Comparison of ENCODE assay signal across 8 cellular contexts in genomic region chr16:2883027-2883846, GRCh38. TPM values are rescaled to one million over a fixed set of nuclear protein-coding genes. Genes with fewer than 3 reads are reported as not detected.
DNase-seq lines count a peak whose midpoint lies in the region; ATAC-seq, FAIRE-seq and TF ChIP-seq lines count a peak whose summit lies in the region.

FLYWCH2 (plus strand) TSS chr16:2883215; CDS start chr16:2896450, 13,235 bp downstream.

- no peak for FAIRE-seq in H54 (lab: Jason Lieb, UNC)

- H3K9ac ChIP-seq in Loucy (ENCODE audit: low read depth, low read length, poor library complexity, severe bottlenecking): peak within 1 kb of the TSS; percentile 76

- H3K79me2 ChIP-seq in Loucy (ENCODE audit: insufficient read depth, low read length): peaks cover 4% of the 10 kb centered on the region; the same call in 1 of the 2 replicates

- H3K4me3 ChIP-seq in Loucy (ENCODE audit: low read length, poor library complexity, severe bottlenecking): peak within 1 kb of the TSS; percentile 69

- peak; percentile 90 to 92 for ATAC-seq in natural killer cell treated with Interleukin-12 subunit alpha and Interleukin-12 subunit beta and Interleukin-15 and Interleukin-18, amount 100 ng/mL, for 72 hours
- peak; percentile 85 for ATAC-seq in stimulated activated naive CD8-positive, alpha-beta T cell treated with anti-CD3 and anti-CD28 coated beads, Interleukin-15, Interleukin-2, amounts not matched to agents 100 U/mL and 50 U/mL, for 24 hours

- H3K27me3 Mint-ChIP-seq in natural killer cell treated with Interleukin-12 subunit alpha and Interleukin-12 subunit beta and Interleukin-15 and Interleukin-18, amount 100 ng/mL, for 72 hours: no peaks in the 10 kb centered on the region

- peak within 1 kb of the TSS; percentile 81 to 82 for H3K27ac Mint-ChIP-seq in natural killer cell treated with Interleukin-12 subunit alpha and Interleukin-12 subunit beta and Interleukin-15 and Interleukin-18, amount 100 ng/mL, for 72 hours

- H3K36me3 Mint-ChIP-seq in natural killer cell treated with Interleukin-12 subunit alpha and Interleukin-12 subunit beta and Interleukin-15 and Interleukin-18, amount 100 ng/mL, for 72 hours: no peaks in the 10 kb centered on the region

- H3K4me2 ChIP-seq in Loucy (ENCODE audit: low read depth, low read length, poor library complexity, severe bottlenecking): peak within 1 kb of the TSS; percentile 79

- H3K4me1 Mint-ChIP-seq in natural killer cell treated with Interleukin-12 subunit alpha and Interleukin-12 subunit beta and Interleukin-15 and Interleukin-18, amount 100 ng/mL, for 72 hours (ENCODE audit: low read depth in 2 of 2): peaks cover 7 to 10% of the 10 kb centered on the region in 2 donors

- H3K9me3 ChIP-seq in Loucy (ENCODE audit: insufficient read depth, low read depth, low read length): no peaks in the 10 kb centered on the region

- H3K4me1 ChIP-seq in Loucy (ENCODE audit: insufficient read depth, low read length, poor library complexity, severe bottlenecking): peaks cover 3% of the 10 kb centered on the region

- peak within 1 kb of the TSS; percentile 90 for H3K4me3 Mint-ChIP-seq in natural killer cell treated with Interleukin-12 subunit alpha and Interleukin-12 subunit beta and Interleukin-15 and Interleukin-18, amount 100 ng/mL, for 72 hours

- no peaks in the 10 kb centered on the region for H3K9me3 Mint-ChIP-seq in natural killer cell treated with Interleukin-12 subunit alpha and Interleukin-12 subunit beta and Interleukin-15 and Interleukin-18, amount 100 ng/mL, for 72 hours

- DNase-seq in EL: peak; percentile 93
- DNase-seq in H54 (ENCODE audit: insufficient read length, low spot score): peak; percentile 86
- DNase-seq in activated T-helper 9 cell treated with anti-CD3 and anti-CD28 coated beads, Interleukin-2, amount 50 U/mL, for 16 hours (ENCODE audit: low read depth): peak; percentile 99
- peak; percentile 94 for DNase-seq in fibroblast of peridontal ligament (ENCODE audit: extremely low read depth)
- DNase-seq in natural killer cell treated with Interleukin-12 subunit alpha and Interleukin-12 subunit beta and Interleukin-15 and Interleukin-18, amount 100 ng/mL, for 72 hours (ENCODE audit: low spot score): peak; percentile 99
- DNase-seq in stimulated activated naive CD8-positive, alpha-beta T cell treated with anti-CD3 and anti-CD28 coated beads, Interleukin-15, Interleukin-2, amounts not matched to agents 100 U/mL and 50 U/mL, for 24 hours: peak; percentile 100

- no peaks in the 10 kb centered on the region for H4K20me1 ChIP-seq in Loucy (ENCODE audit: insufficient read depth, low read length, poor library complexity, severe bottlenecking)

- TF ChIP-seq POLR2A in H54 (IDR thresholded peaks at IDR 0.05; ENCODE audit: low read depth, low read length): peak; percentile 80
- TF ChIP-seq POLR2A in Raji (IDR thresholded peaks at IDR 0.05; ENCODE audit: insufficient read depth, low read depth, low read length): peak; percentile 87

- TF ChIP-seq CTCF in Loucy (conservative IDR thresholded peaks at IDR 0.05; ENCODE audit: low read length): no peak

- H3K9me2 ChIP-seq in Loucy (replicated peaks; ENCODE audit: low read depth, low read length): no peaks in the 10 kb centered on the region

- no peaks in the 10 kb centered on the region for H3F3A ChIP-seq in Loucy (ENCODE audit: low read depth)

- no peaks in the 10 kb centered on the region for H3K36me3 ChIP-seq in Loucy (ENCODE audit: insufficient read depth, low read length)

- peak within 1 kb of the TSS; percentile 77 for H2AFZ ChIP-seq in Loucy (ENCODE audit: low read length)

- no peaks in the 10 kb centered on the region for H3K27me3 ChIP-seq in Loucy (ENCODE audit: insufficient read depth, low read length, poor library complexity, severe bottlenecking)

RNA-seq across cellular contexts. Expression of gene FLYWCH2, which starts in this region (rescaled TPM):
- 10 to 100 TPM; 21.5 to 24.7 TPM for total RNA-seq in natural killer cell treated with Interleukin-12 subunit alpha and Interleukin-12 subunit beta and Interleukin-15 and Interleukin-18, amount 100 ng/mL, for 72 hours

Comparison
In these comparisons a context has a peak if more than half of its experiments do, and no peak if none do; other contexts are left out.
1. Peak in every context shown above with its lines: DNase-seq, ATAC-seq and H3K4me3 ChIP-seq.